Comparison of ENCODE assay signal across 15 cellular contexts in the genomic region with DNA sequence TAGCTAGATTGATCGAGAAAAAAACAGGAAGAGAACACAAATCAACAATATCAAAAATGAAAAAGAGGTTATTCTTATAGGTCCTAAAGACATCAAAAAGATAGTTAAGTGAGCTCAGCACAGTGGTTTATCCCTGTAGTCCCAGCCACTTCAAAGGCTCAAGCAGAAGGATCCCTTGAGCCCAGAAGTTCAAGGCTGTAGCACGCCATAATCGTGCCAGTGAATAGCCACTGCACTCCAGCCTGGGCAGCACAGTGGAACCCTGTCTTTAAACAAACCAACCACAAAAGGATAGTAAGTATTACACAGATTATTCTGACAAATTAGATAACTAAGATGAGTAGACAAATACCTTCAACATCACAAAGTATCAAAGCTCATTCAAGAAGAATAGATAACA.
DNase-seq lines count a peak whose midpoint lies in the region; ATAC-seq, FAIRE-seq and TF ChIP-seq lines count a peak whose summit lies in the region.
"Had no signal": no experiment of that assay in that cellular context is flagged by ENCODE, and none has a peak within 500 bp of the region (broad histone marks: within the 10 kb centered on the region; RNA-seq: fewer than 3 reads in every experiment).

No MANE protein-coding gene starts in this region.

- H4K20me1 ChIP-seq in DND-41 (ENCODE audit: insufficient read depth, low read length) (no peaks in the 10 kb centered on the region), astrocyte (ENCODE audit: insufficient read depth, low read length) (peaks cover 3% of the 10 kb centered on the region)
- H4K20me1 ChIP-seq: BLaER1 had no signal

- no peak for TF ChIP-seq CTCF in DND-41 (IDR thresholded peaks at IDR 0.05; ENCODE audit: borderline replicate concordance, extremely low read depth, low read length, poor library complexity, severe bottlenecking)
- TF ChIP-seq CTCF in astrocyte (IDR thresholded peaks at IDR 0.05; ENCODE audit: insufficient read depth, low read depth, low read length) = no peak

- no peaks in the 10 kb centered on the region for H3K27me3 Mint-ChIP-seq in activated naive CD8-positive, alpha-beta T cell
- H3K27me3 Mint-ChIP-seq in activated naive CD8-positive, alpha-beta T cell treated with anti-CD3 and anti-CD28 coated beads, Interleukin-2, amount 50 U/mL, for 24 hours = no peaks in the 10 kb centered on the region
- no peaks in the 10 kb centered on the region for H3K27me3 Mint-ChIP-seq in astrocyte (ENCODE audit: low read depth, unreplicated experiment)

- ATAC-seq in activated naive CD8-positive, alpha-beta T cell treated with anti-CD3 and anti-CD28 coated beads, Interleukin-2, amount 50 U/mL, for 24 hours = no peak
- ATAC-seq in DND-41 (ENCODE audit: insufficient read depth, low read depth) = peak; percentile 65; the same call in 1 of the 3 replicates
- ATAC-seq: HCT116 had no signal

- no peak overlapping the region for H2AFZ ChIP-seq in DND-41 (ENCODE audit: low read depth, low read length)
- H2AFZ ChIP-seq in astrocyte (ENCODE audit: low read depth, low read length) = no peak overlapping the region
- H2AFZ ChIP-seq: GM23248 had no signal

- no peak overlapping the region for H3K4me2 ChIP-seq in DND-41 (ENCODE audit: insufficient read depth, low read length)
- no peak overlapping the region for H3K4me2 ChIP-seq in astrocyte (ENCODE audit: low read length)
- H3K4me2 ChIP-seq: BLaER1 had no signal

- peaks cover 17% of the 10 kb centered on the region for H3K36me3 Mint-ChIP-seq in activated naive CD8-positive, alpha-beta T cell
- H3K36me3 Mint-ChIP-seq in activated naive CD8-positive, alpha-beta T cell treated with anti-CD3 and anti-CD28 coated beads, Interleukin-2, amount 50 U/mL, for 24 hours (ENCODE audit: low read depth) = peaks cover 15% of the 10 kb centered on the region
- H3K36me3 Mint-ChIP-seq in astrocyte (ENCODE audit: low read depth, unreplicated experiment) = peaks cover 7% of the 10 kb centered on the region

- no peaks in the 10 kb centered on the region for H3K79me2 ChIP-seq in DND-41 (ENCODE audit: insufficient read depth, low read length)
- H3K79me2 ChIP-seq in astrocyte (ENCODE audit: insufficient read depth, low read length) = no peaks in the 10 kb centered on the region

- no peaks in the 10 kb centered on the region for H3K27me3 ChIP-seq in DND-41 (ENCODE audit: insufficient read depth, low read length, poor library complexity)
- H3K27me3 ChIP-seq in astrocyte (ENCODE audit: insufficient read depth, low read length) = no peaks in the 10 kb centered on the region
- H3K27me3 ChIP-seq: BLaER1 had no signal

- no peaks in the 10 kb centered on the region for H3K9me3 Mint-ChIP-seq in activated naive CD8-positive, alpha-beta T cell (ENCODE audit: low read depth)
- no peaks in the 10 kb centered on the region for H3K9me3 Mint-ChIP-seq in activated naive CD8-positive, alpha-beta T cell treated with anti-CD3 and anti-CD28 coated beads, Interleukin-2, amount 50 U/mL, for 24 hours
- no peaks in the 10 kb centered on the region for H3K9me3 Mint-ChIP-seq in astrocyte (ENCODE audit: unreplicated experiment)

- peak overlapping the region; percentile 41 for H3K27ac Mint-ChIP-seq in activated naive CD8-positive, alpha-beta T cell
- no peak overlapping the region for H3K27ac Mint-ChIP-seq in activated naive CD8-positive, alpha-beta T cell treated with anti-CD3 and anti-CD28 coated beads, Interleukin-2, amount 50 U/mL, for 24 hours
- H3K27ac Mint-ChIP-seq in astrocyte (ENCODE audit: unreplicated experiment) = no peak overlapping the region

- no peak overlapping the region for H3K4me3 ChIP-seq in DND-41 (ENCODE audit: low read depth in 1 of 2, low read length in 2 of 2)
- no peak overlapping the region for H3K4me3 ChIP-seq in astrocyte (ENCODE audit: insufficient read depth, low read depth, low read length)
- no peak overlapping the region for H3K4me3 ChIP-seq in urinary bladder (ENCODE audit: low read depth, low read length)
- H3K4me3 ChIP-seq: BLaER1, GM23248 had no signal

- H3K4me1 Mint-ChIP-seq in activated naive CD8-positive, alpha-beta T cell (ENCODE audit: low read depth) = peaks cover 7% of the 10 kb centered on the region
- H3K4me1 Mint-ChIP-seq in activated naive CD8-positive, alpha-beta T cell treated with anti-CD3 and anti-CD28 coated beads, Interleukin-2, amount 50 U/mL, for 24 hours = no peaks in the 10 kb centered on the region
- H3K4me1 Mint-ChIP-seq in astrocyte (ENCODE audit: low read depth, unreplicated experiment) = no peaks in the 10 kb centered on the region

- no peak overlapping the region for H3K4me3 Mint-ChIP-seq in activated naive CD8-positive, alpha-beta T cell
- no peak overlapping the region for H3K4me3 Mint-ChIP-seq in activated naive CD8-positive, alpha-beta T cell treated with anti-CD3 and anti-CD28 coated beads, Interleukin-2, amount 50 U/mL, for 24 hours
- no peak overlapping the region for H3K4me3 Mint-ChIP-seq in astrocyte (ENCODE audit: unreplicated experiment)

- no peak for DNase-seq in activated naive CD8-positive, alpha-beta T cell treated with anti-CD3 and anti-CD28 coated beads, Interleukin-2, amount 50 U/mL, for 24 hours
- DNase-seq in DND-41 (no peak), astrocyte (ENCODE audit: low read depth) (no peak), NCI-H187 (lab: John Stamatoyannopoulos, UW) (no peak)
- no peak for DNase-seq in stimulated activated CD4-positive, alpha-beta T cell treated with anti-CD3 and anti-CD28 coated beads, Interleukin-4, amount 100 ng/mL, for 4 hours
- DNase-seq: 8988T, AML-193, DMS53, GM23248 had no signal

- H3K27ac ChIP-seq in DND-41 (ENCODE audit: low read length) (no peak overlapping the region), astrocyte (ENCODE audit: low read depth, low read length) (no peak overlapping the region), urinary bladder (ENCODE audit: low read depth) (peak overlapping the region; percentile 56)
- H3K27ac ChIP-seq: BLaER1, GM23248 had no signal

- H3K9ac ChIP-seq in DND-41 (ENCODE audit: low read depth, low read length) = no peak overlapping the region
- no peak overlapping the region for H3K9ac ChIP-seq in astrocyte (ENCODE audit: low read length)
- H3K9ac ChIP-seq: BLaER1, GM23248 had no signal

- no peaks in the 10 kb centered on the region for H3K4me1 ChIP-seq in DND-41 (ENCODE audit: insufficient read depth, low read length)
- no peaks in the 10 kb centered on the region for H3K4me1 ChIP-seq in astrocyte (ENCODE audit: insufficient read depth, low read length)
- no peaks in the 10 kb centered on the region for H3K4me1 ChIP-seq in urinary bladder (ENCODE audit: insufficient read depth)
- H3K4me1 ChIP-seq: BLaER1 had no signal

- 66% methylated on average over 3 of the region's 3 CpGs for WGBS in urinary bladder

- H3K36me3 ChIP-seq in DND-41 (ENCODE audit: insufficient read depth, low read length) (peaks cover 10% of the 10 kb centered on the region; the same call in 1 of the 2 replicates), astrocyte (ENCODE audit: insufficient read depth, low read length) (no peaks in the 10 kb centered on the region), urinary bladder (ENCODE audit: insufficient read depth) (no peaks in the 10 kb centered on the region)

- peak; percentile 34 for FAIRE-seq in astrocyte (lab: Jason Lieb, UNC)
- FAIRE-seq: GM18507, H54 had no signal

- H3K9me3 ChIP-seq in DND-41 (ENCODE audit: insufficient read depth, low read length, severe bottlenecking) (no peaks in the 10 kb centered on the region), astrocyte (ENCODE audit: insufficient read depth, low read depth, low read length) (no peaks in the 10 kb centered on the region)
